In the genomic region with DNA sequence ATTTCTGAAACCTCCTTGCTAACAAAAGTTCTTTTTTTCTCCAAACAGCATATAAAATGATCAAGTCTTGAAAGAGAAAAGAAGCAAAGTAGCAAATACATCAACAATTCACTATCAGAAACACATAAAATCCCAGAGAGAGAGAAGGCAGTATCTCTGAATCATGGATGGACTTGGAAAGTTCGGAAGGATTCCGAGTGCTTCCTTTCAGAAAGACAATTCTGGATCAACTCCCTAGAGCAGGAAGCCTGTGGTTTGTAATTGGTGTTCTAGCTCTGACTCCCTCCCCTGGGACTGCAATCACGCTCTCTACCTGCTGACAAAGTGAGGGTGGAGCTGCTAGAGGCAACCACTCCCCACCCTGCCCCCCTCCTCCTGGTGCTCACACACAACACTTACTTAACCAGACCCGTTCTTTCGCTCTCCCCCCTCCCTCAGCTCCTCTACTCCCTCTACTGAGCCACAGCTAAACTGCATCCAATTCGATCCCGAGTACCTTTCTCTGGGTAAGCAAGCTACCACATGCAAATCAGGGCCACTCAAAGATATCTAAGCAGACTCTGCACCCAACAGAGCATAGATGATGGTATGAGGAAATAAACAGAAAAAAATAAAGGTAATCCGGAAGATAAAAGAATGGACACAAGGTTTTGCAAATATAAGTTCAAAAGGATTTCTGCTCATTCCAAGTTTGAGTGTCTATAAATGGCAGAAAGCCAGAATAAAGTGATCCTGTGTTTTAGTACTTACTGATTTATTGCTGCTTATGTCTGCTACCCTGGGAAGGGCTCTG, we compare ENCODE assay signal across 8 cellular contexts. TPM values are rescaled to one million over a fixed set of nuclear protein-coding genes. Genes with fewer than 3 reads are reported as not detected.
DNase-seq lines count a peak whose midpoint lies in the region; ATAC-seq and TF ChIP-seq lines count a peak whose summit lies in the region.

A gene (minus strand): TSS at position 235 of the 793 bp plus-strand sequence. CDS start 1,957 bp downstream, outside the sequence.

- ATAC-seq in GM21423 (IDR thresholded peaks at IDR 0.05; ENCODE audit: unreplicated experiment) (peak; percentile 97), mucosa of descending colon (peak; percentile 97)

- TF ChIP-seq CTCF in epithelial cell of esophagus (IDR thresholded peaks at IDR 0.05; ENCODE audit: insufficient read depth, low read depth, low read length, missing control alignments) = peak; percentile 97
- peak; percentile 64 for TF ChIP-seq CTCF in mucosa of descending colon (IDR thresholded peaks at IDR 0.05)

- H3K36me3 ChIP-seq in mucosa of descending colon (ENCODE audit: low read depth) = no peaks in the 10 kb centered on the region

- no peaks in the 10 kb centered on the region for H3K9me3 ChIP-seq in mucosa of descending colon

- intact Hi-C loops in mucosa of descending colon (cut with DNase I, micrococcal nuclease) = loop anchor here in 1 of 2 donors (10.0 kb wide), 1 partner anchor 63 kb away; a partner anchor contains a TSS

- DNase-seq in DMS 273 (lab: John Stamatoyannopoulos, UW; ENCODE audit: unreplicated experiment) = peak; percentile 92
- peak in 73 of 76 experiments; percentile 12 to 90 (median 74) for DNase-seq in HUDEP-2 (lab: John Stamatoyannopoulos, UW; ENCODE audit: unreplicated experiment in 76 of 76)
- peak; percentile 79 for DNase-seq in NOMO-1 treated with dmso at 0.1 percent for 144 hours (lab: John Stamatoyannopoulos, UW; ENCODE audit: unreplicated experiment)
- DNase-seq in activated CD8-positive, alpha-beta memory T cell treated with anti-CD3 and anti-CD28 coated beads, Interleukin-2, amount 50 U/mL, for 4 hours = peak; percentile 84
- DNase-seq in epithelial cell of esophagus (ENCODE audit: low read depth) = peak; percentile 100
- peak; percentile 90 to 99 (median 95) for DNase-seq in mucosa of descending colon
- peak; percentile 50 to 77 for DNase-seq in stimulated activated CD8-positive, alpha-beta memory T cell treated with anti-CD3 and anti-CD28 coated beads, Interleukin-2, amount 100 ng/mL, for 48 hours (ENCODE audit: low read depth in 2 of 2)

- peaks cover 5% of the 10 kb centered on the region for H3K4me1 ChIP-seq in mucosa of descending colon (ENCODE audit: low read depth)

- H3K4me3 ChIP-seq in epithelial cell of esophagus (ENCODE audit: low read length) = peak within 1 kb of the TSS; percentile 75
- H3K4me3 ChIP-seq in mucosa of descending colon = peak within 1 kb of the TSS; percentile 25

RNA-seq across cellular contexts. Expression of the gene that starts here (rescaled TPM):
- total RNA-seq in mucosa of descending colon = 10 to 100 TPM; 24.2 to 68.5 (median 37.7) TPM

Comparison
In these comparisons a context has a peak if more than half of its experiments do, and no peak if none do; other contexts are left out.
1. Peak in every context shown above with its lines: DNase-seq, ATAC-seq and H3K4me3 ChIP-seq.